1 cellular context compared by ENCODE assay signal in genomic region chr19:18438331-18439024, GRCh38.
A peak's percentile ranks its signal among the peaks of the same experiment; 100 is the strongest.
TF ChIP-seq lines count a peak whose summit lies in the region.

No MANE protein-coding gene starts in this region.

TF ChIP-seq in HEK293, 187 proteins besides CTCF, POLR2A, EP300 and RAD21 (continued from another document and continues in another):
- no peak for TF ChIP-seq ZNF148 (tag by site-specific recombination; IDR thresholded peaks at IDR 0.05; ENCODE audit: borderline replicate concordance)
- no peak for TF ChIP-seq ZNF549 (tag by site-specific recombination; IDR thresholded peaks at IDR 0.05)
- TF ChIP-seq AEBP2 (tag by site-specific recombination; IDR thresholded peaks at IDR 0.05; ENCODE audit: borderline replicate concordance), result no peak
- peak; percentile 81; the same call in 1 of the 2 replicates for TF ChIP-seq ZNF843 (tag by site-specific recombination; IDR thresholded peaks at IDR 0.05)
- TF ChIP-seq ZBTB44 (tag by site-specific recombination; IDR thresholded peaks at IDR 0.05), result peak; percentile 78
- no peak for TF ChIP-seq ZNF704 (tag by site-specific recombination; IDR thresholded peaks at IDR 0.05)
- TF ChIP-seq ZNF157 (tag by site-specific recombination; IDR thresholded peaks at IDR 0.05), result no peak
- TF ChIP-seq ZNF391 (tag by site-specific recombination; IDR thresholded peaks at IDR 0.05; ENCODE audit: borderline replicate concordance, low read depth), result peak; percentile 32; the same call in 1 of the 2 replicates
- peak; percentile 82; the same call in 1 of the 2 replicates for TF ChIP-seq HIC1 (tag by site-specific recombination; IDR thresholded peaks at IDR 0.05)
- TF ChIP-seq ZNF266 (tag by site-specific recombination; IDR thresholded peaks at IDR 0.05; ENCODE audit: low read depth), result no peak
- TF ChIP-seq ZNF548 (tag by site-specific recombination; IDR thresholded peaks at IDR 0.05), result no peak
- no peak for TF ChIP-seq ZNF37A (tag by site-specific recombination; IDR thresholded peaks at IDR 0.05)
- TF ChIP-seq ZNF473 (tag by site-specific recombination; IDR thresholded peaks at IDR 0.05), result no peak
- peak; percentile 97 for TF ChIP-seq WT1 (tag by site-specific recombination; IDR thresholded peaks at IDR 0.05)
- peak; percentile 86 for TF ChIP-seq PRDM4 (tag by site-specific recombination; IDR thresholded peaks at IDR 0.05)
- no peak for TF ChIP-seq ZNF404 (tag by site-specific recombination; IDR thresholded peaks at IDR 0.05)
- no peak for TF ChIP-seq BCL6B (tag by site-specific recombination; IDR thresholded peaks at IDR 0.05)
- TF ChIP-seq KLF7 (tag by site-specific recombination; IDR thresholded peaks at IDR 0.05; ENCODE audit: borderline replicate concordance), result peak; percentile 86; the same call in 1 of the 2 replicates
- TF ChIP-seq ZNF449 (tag by site-specific recombination; IDR thresholded peaks at IDR 0.05), result peak; percentile 41; the same call in 1 of the 2 replicates
- 0 out of 2 replicates have a peak, but pooled peaks have one; percentile 10 for TF ChIP-seq ZSCAN16 (tag by site-specific recombination; IDR thresholded peaks at IDR 0.05)
- TF ChIP-seq ZNF791 (tag by site-specific recombination; IDR thresholded peaks at IDR 0.05), result no peak
- no peak for TF ChIP-seq ZNF362 (tag by site-specific recombination; IDR thresholded peaks at IDR 0.05)
- peak; percentile 78 for TF ChIP-seq ZNF324 (tag by site-specific recombination; IDR thresholded peaks at IDR 0.05)
- peak; percentile 82 for TF ChIP-seq KLF1 (tag by site-specific recombination; IDR thresholded peaks at IDR 0.05)
- no peak for TF ChIP-seq ZNF510 (tag by site-specific recombination; IDR thresholded peaks at IDR 0.05; ENCODE audit: insufficient replicate concordance)
- TF ChIP-seq ZNF645 (tag by site-specific recombination; IDR thresholded peaks at IDR 0.05), result no peak
- TF ChIP-seq ZNF501 (tag by site-specific recombination; IDR thresholded peaks at IDR 0.05), result no peak
- no peak for TF ChIP-seq SETDB1 (IDR thresholded peaks at IDR 0.05; ENCODE audit: insufficient read length, low read length)
- no peak; the same call in 1 of the 2 replicates for TF ChIP-seq ZNF768 (tag by site-specific recombination; IDR thresholded peaks at IDR 0.05)
- TF ChIP-seq HOXA7 (CRISPR knock-in tag; IDR thresholded peaks at IDR 0.05; ENCODE audit: borderline replicate concordance), result no peak
- peak; percentile 100 for TF ChIP-seq GLIS1 (tag by site-specific recombination; IDR thresholded peaks at IDR 0.05)
- TF ChIP-seq ZNF544 (tag by site-specific recombination; IDR thresholded peaks at IDR 0.05), result no peak
- TF ChIP-seq ZNF670 (tag by site-specific recombination; IDR thresholded peaks at IDR 0.05; ENCODE audit: low read depth), result no peak
- no peak for TF ChIP-seq ZNF311 (tag by site-specific recombination; IDR thresholded peaks at IDR 0.05; ENCODE audit: borderline replicate concordance)
- peak; percentile 95 for TF ChIP-seq EGR2 (tag by site-specific recombination; IDR thresholded peaks at IDR 0.05; ENCODE audit: low read depth)
